Comparison of ENCODE assay signal across 28 cellular contexts in genomic region chr15:70262591-70263274, GRCh38.
DNase-seq lines count a peak whose midpoint lies in the region; ATAC-seq, FAIRE-seq and TF ChIP-seq lines count a peak whose summit lies in the region.
"Had no signal": no experiment of that assay in that cellular context is flagged by ENCODE, and none has a peak within 500 bp of the region (broad histone marks: within the 10 kb centered on the region; RNA-seq: fewer than 3 reads in every experiment).

No MANE protein-coding gene starts in this region.

- H3K27me3 ChIP-seq in BLaER1 treated with 17β-estradiol and CSF1 and Interleukin-3, amounts not matched to agents 10 nM and 100 nM = peaks cover 0 to 30% (median 23%) of the 10 kb centered on the region in 11 experiments; a peak in 16 of 22 replicates
- H3K27me3 ChIP-seq in osteoblast (ENCODE audit: insufficient read depth, low read length) = no peaks in the 10 kb centered on the region
- H3K27me3 ChIP-seq in gastrocnemius medialis = no peaks in the 10 kb centered on the region
- H3K27me3 ChIP-seq: uterus had no signal

- H3K27ac ChIP-seq in BLaER1 treated with 17β-estradiol and CSF1 and Interleukin-3, amounts not matched to agents 10 nM and 100 nM = peak overlapping the region in 7 of 11 experiments; percentile 65 to 84 (median 75); a peak in 9 of 22 replicates
- no peak overlapping the region for H3K27ac ChIP-seq in osteoblast (ENCODE audit: low read depth, low read length)
- no peak overlapping the region for H3K27ac ChIP-seq in gastrocnemius medialis
- H3K27ac ChIP-seq: coronary artery, psoas muscle, SJCRH30, thoracic aorta had no signal

- peaks cover 40% of the 10 kb centered on the region for H3K27me3 Mint-ChIP-seq in dendritic cell treated with granulocyte-macrophage colony-stimulating factor and Interleukin-4, amounts not matched to agents 40 ng/mL and 50 ng/mL, for 4 days
- peaks cover 0 to 9% (median 0%) of the 10 kb centered on the region in 5 donors for H3K27me3 Mint-ChIP-seq in naive thymus-derived CD8-positive, alpha-beta T cell
- H3K27me3 Mint-ChIP-seq: effector memory CD8-positive, alpha-beta T cell had no signal

- no peaks in the 10 kb centered on the region for H3K9me3 ChIP-seq in BLaER1 treated with 17β-estradiol and CSF1 and Interleukin-3, amounts not matched to agents 10 nM and 100 nM (replicated peaks in 1 of 11)
- H3K9me3 ChIP-seq in osteoblast (ENCODE audit: low read depth, low read length) (no peaks in the 10 kb centered on the region), gastrocnemius medialis (no peaks in the 10 kb centered on the region)
- H3K9me3 ChIP-seq: psoas muscle, SJCRH30, thoracic aorta, uterus had no signal

- peaks cover 72 to 98% (median 92%) of the 10 kb centered on the region in 10 experiments for H3K4me1 ChIP-seq in BLaER1 treated with 17β-estradiol and CSF1 and Interleukin-3, amounts not matched to agents 10 nM and 100 nM
- H3K4me1 ChIP-seq in osteoblast (ENCODE audit: insufficient read depth, low read length) (peaks cover 36% of the 10 kb centered on the region), gastrocnemius medialis (peaks cover 26 to 44% of the 10 kb centered on the region in 2 donors)

- peak overlapping the region; percentile 86 for H3K27ac Mint-ChIP-seq in dendritic cell treated with granulocyte-macrophage colony-stimulating factor and Interleukin-4, amounts not matched to agents 40 ng/mL and 50 ng/mL, for 4 days
- peak overlapping the region in 1 of 10 donors; percentile 75 for H3K27ac Mint-ChIP-seq in naive thymus-derived CD8-positive, alpha-beta T cell
- H3K27ac Mint-ChIP-seq: activated CD8-positive, alpha-beta T cell treated with anti-CD3 and anti-CD28 coated beads for 36 hours; activated naive CD4-positive, alpha-beta T cell treated with anti-CD3 and anti-CD28 coated beads, Interleukin-2, amount 50 U/mL, for 72 hours; CD8-positive, alpha-beta T cell; T-helper 1 cell treated with Interleukin-12 subunit alpha and Interleukin-12 subunit beta and Interleukin-4 antibody, amounts not matched to agents 30 μg/mL and 1 μg/mL, for 36 hours had no signal

- no peak for TF ChIP-seq CTCF in osteoblast (IDR thresholded peaks at IDR 0.05; ENCODE audit: extremely low read depth, low read depth, low read length)
- TF ChIP-seq CTCF in gastrocnemius medialis (IDR thresholded peaks at IDR 0.05 in 4 of 5, conservative IDR thresholded peaks at IDR 0.05 in 1 of 5) = no peak

- H3K4me2 ChIP-seq in BLaER1 treated with 17β-estradiol and CSF1 and Interleukin-3, amounts not matched to agents 10 nM and 100 nM = peak overlapping the region; percentile 68 to 97 (median 93)
- H3K4me2 ChIP-seq in osteoblast (ENCODE audit: insufficient read depth, low read length) = no peak overlapping the region

- H3K36me3 ChIP-seq in BLaER1 treated with 17β-estradiol and CSF1 and Interleukin-3, amounts not matched to agents 10 nM and 100 nM = no peaks in the 10 kb centered on the region
- H3K36me3 ChIP-seq in osteoblast (ENCODE audit: insufficient read depth, low read length) (no peaks in the 10 kb centered on the region), gastrocnemius medialis (no peaks in the 10 kb centered on the region)
- H3K36me3 ChIP-seq: SJCRH30, thoracic aorta, uterus had no signal

- no peak overlapping the region for H3K4me3 ChIP-seq in BLaER1 treated with 17β-estradiol and CSF1 and Interleukin-3, amounts not matched to agents 10 nM and 100 nM
- H3K4me3 ChIP-seq in osteoblast (ENCODE audit: insufficient read depth, low read length) (no peak overlapping the region), gastrocnemius medialis (no peak overlapping the region)
- H3K4me3 ChIP-seq: coronary artery, lung, psoas muscle, SJCRH30, thoracic aorta, uterus had no signal

- TF ChIP-seq POLR2A in gastrocnemius medialis (IDR thresholded peaks at IDR 0.05) = no peak

- no peak overlapping the region for H2AFZ ChIP-seq in osteoblast (ENCODE audit: low read length)

- intact Hi-C loops in dendritic cell treated with granulocyte-macrophage colony-stimulating factor and Interleukin-4, amounts not matched to agents 40 ng/mL and 50 ng/mL, for 4 days (cut with micrococcal nuclease) = loop anchor here (5.0 to 10.0 kb wide), 5 partner anchors 62 to 798 kb away; partner anchors contain the start of gene TLE3
- intact Hi-C loops in gastrocnemius medialis (cut with DNase I; ENCODE audit: low total_unique reads) = loop anchor here (10.0 kb wide), 1 partner anchor 1832 kb away; no protein-coding TSS in a partner anchor

- no peak overlapping the region; a peak in 1 of 22 replicates for H3K9ac ChIP-seq in BLaER1 treated with 17β-estradiol and CSF1 and Interleukin-3, amounts not matched to agents 10 nM and 100 nM

- H3K9me3 Mint-ChIP-seq in dendritic cell treated with granulocyte-macrophage colony-stimulating factor and Interleukin-4, amounts not matched to agents 40 ng/mL and 50 ng/mL, for 4 days = no peaks in the 10 kb centered on the region
- H3K9me3 Mint-ChIP-seq in naive thymus-derived CD8-positive, alpha-beta T cell = no peaks in the 10 kb centered on the region
- H3K9me3 Mint-ChIP-seq: activated CD8-positive, alpha-beta T cell treated with anti-CD3 and anti-CD28 coated beads for 36 hours; activated naive CD4-positive, alpha-beta T cell treated with anti-CD3 and anti-CD28 coated beads, Interleukin-2, amount 50 U/mL, for 72 hours; CD8-positive, alpha-beta T cell; effector memory CD8-positive, alpha-beta T cell; T-helper 1 cell treated with Interleukin-12 subunit alpha and Interleukin-12 subunit beta and Interleukin-4 antibody, amounts not matched to agents 30 μg/mL and 1 μg/mL, for 36 hours had no signal

- peak; percentile 49 for FAIRE-seq in GM19239 (lab: Jason Lieb, UNC)
- FAIRE-seq: bronchial epithelial cell, GM18507 had no signal

- ATAC-seq in HG03432 (IDR thresholded peaks at IDR 0.05; ENCODE audit: unreplicated experiment) (no peak), gastrocnemius medialis (no peak)
- no peak for ATAC-seq in naive thymus-derived CD8-positive, alpha-beta T cell
- ATAC-seq: activated CD8-positive, alpha-beta T cell treated with anti-CD3 and anti-CD28 coated beads for 36 hours; activated naive CD4-positive, alpha-beta T cell treated with anti-CD3 and anti-CD28 coated beads, Interleukin-2, amount 50 U/mL, for 72 hours; CD8-positive, alpha-beta T cell; effector memory CD8-positive, alpha-beta T cell; psoas muscle; stimulated activated naive CD8-positive, alpha-beta T cell treated with anti-CD3 and anti-CD28 coated beads, Interleukin-15, Interleukin-2, amounts not matched to agents 100 U/mL and 50 U/mL, for 24 hours had no signal

- H3K79me2 ChIP-seq in osteoblast (ENCODE audit: insufficient read depth, low read length) = no peaks in the 10 kb centered on the region

- H3K4me3 Mint-ChIP-seq in dendritic cell treated with granulocyte-macrophage colony-stimulating factor and Interleukin-4, amounts not matched to agents 40 ng/mL and 50 ng/mL, for 4 days = no peak overlapping the region
- no peak overlapping the region for H3K4me3 Mint-ChIP-seq in naive thymus-derived CD8-positive, alpha-beta T cell
- H3K4me3 Mint-ChIP-seq: activated CD8-positive, alpha-beta T cell treated with anti-CD3 and anti-CD28 coated beads for 36 hours; CD8-positive, alpha-beta T cell; effector memory CD8-positive, alpha-beta T cell; T-helper 1 cell treated with Interleukin-12 subunit alpha and Interleukin-12 subunit beta and Interleukin-4 antibody, amounts not matched to agents 30 μg/mL and 1 μg/mL, for 36 hours had no signal

- in situ Hi-C loops in gastrocnemius medialis (cut with MboI; ENCODE audit: low sequenced_read_pairs in 4 of 4) = no loop called here

- H4K20me1 ChIP-seq in BLaER1 treated with 17β-estradiol and CSF1 and Interleukin-3, amounts not matched to agents 10 nM and 100 nM = peaks cover 0 to 8% (median 0%) of the 10 kb centered on the region in 11 experiments; a peak in 5 of 22 replicates
- no peaks in the 10 kb centered on the region for H4K20me1 ChIP-seq in osteoblast (ENCODE audit: insufficient read depth, low read length)

- DNase-seq in GM19239 (ENCODE audit: insufficient read length, low spot score) = no peak
- DNase-seq in osteoblast (ENCODE audit: insufficient read length, low spot score, missing footprints) = peak; percentile 63
- no peak for DNase-seq in activated CD8-positive, alpha-beta memory T cell treated with anti-CD3 and anti-CD28 coated beads, Interleukin-2, amount 50 U/mL, for 4 hours
- DNase-seq in naive thymus-derived CD8-positive, alpha-beta T cell = no peak
- DNase-seq in gastrocnemius medialis = no peak
- DNase-seq: activated CD4-positive, alpha-beta T cell treated with anti-CD3 and anti-CD28 coated beads for 1 hour; activated CD8-positive, alpha-beta T cell treated with anti-CD3 and anti-CD28 coated beads for 36 hours; activated T-cell treated with anti-CD3 and anti-CD28 coated beads for 4 hours; CD8-positive, alpha-beta T cell; effector memory CD8-positive, alpha-beta T cell; NCI-H1048; NCI-H2029 treated with DMSO at 0.1 percent for 48 hours; NCI-H2227 treated with DMSO at 0.1 percent for 48 hours; NCI-H526 treated with DMSO at 0.1 percent for 48 hours; SJCRH30; stimulated activated naive CD8-positive, alpha-beta T cell treated with anti-CD3 and anti-CD28 coated beads, Interleukin-15, Interleukin-2, amounts not matched to agents 100 U/mL and 50 U/mL, for 24 hours; uterus had no signal

- H3K4me1 Mint-ChIP-seq in dendritic cell treated with granulocyte-macrophage colony-stimulating factor and Interleukin-4, amounts not matched to agents 40 ng/mL and 50 ng/mL, for 4 days (ENCODE audit: low read depth) = peaks cover 95% of the 10 kb centered on the region
- H3K4me1 Mint-ChIP-seq in naive thymus-derived CD8-positive, alpha-beta T cell = peaks cover 57 to 93% (median 73%) of the 10 kb centered on the region in 4 donors

- POLR2A ChIA-PET in naive thymus-derived CD8-positive, alpha-beta T cell (lab: Charles Lee) = interaction anchor here (1.4 kb wide), 1 partner anchor 10 kb away, joined by 5 read pairs; no protein-coding TSS in a partner anchor

- H3K36me3 Mint-ChIP-seq in dendritic cell treated with granulocyte-macrophage colony-stimulating factor and Interleukin-4, amounts not matched to agents 40 ng/mL and 50 ng/mL, for 4 days (ENCODE audit: low read depth) = no peaks in the 10 kb centered on the region
- no peaks in the 10 kb centered on the region for H3K36me3 Mint-ChIP-seq in naive thymus-derived CD8-positive, alpha-beta T cell
- H3K36me3 Mint-ChIP-seq: activated naive CD4-positive, alpha-beta T cell treated with anti-CD3 and anti-CD28 coated beads, Interleukin-2, amount 50 U/mL, for 72 hours; CD8-positive, alpha-beta T cell had no signal

Comparison
In these comparisons a context has a peak if more than half of its experiments do, and no peak if none do; other contexts are left out.
1. H3K27ac ChIP-seq: peak in BLaER1 treated with 17β-estradiol and CSF1 and Interleukin-3, amounts not matched to agents 10 nM and 100 nM (7 of 11); none in osteoblast (single experiment) and gastrocnemius medialis (0 of 4).